In the genomic region with DNA sequence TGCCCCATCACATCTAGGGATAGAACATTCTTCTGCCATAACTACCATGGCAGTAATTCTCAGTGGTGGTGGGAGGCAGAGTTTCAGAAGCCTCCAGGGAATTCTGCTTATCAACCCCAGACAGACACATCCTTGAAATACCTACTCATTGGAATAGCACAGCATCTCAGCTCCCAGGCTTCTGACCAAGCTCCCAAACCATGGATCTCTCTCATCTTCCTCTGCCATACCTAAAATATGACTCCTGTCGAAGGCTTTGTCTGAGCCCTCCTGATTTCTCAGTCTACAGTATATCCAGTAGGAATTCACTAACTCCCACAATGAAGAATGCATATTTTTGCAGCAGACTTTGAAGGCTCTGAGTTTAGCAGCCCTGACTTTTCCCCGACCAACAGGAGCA, we compare ENCODE assay signal across 4 cellular contexts.
"Had no signal": no experiment of that assay in that cellular context is flagged by ENCODE, and none has a peak within 500 bp of the region (broad histone marks: within the 10 kb centered on the region; RNA-seq: fewer than 3 reads in every experiment).

No MANE protein-coding gene starts in this region.

- H3K9me3 Mint-ChIP-seq: H9 had no signal

- H3K4me3 Mint-ChIP-seq: GM23338, H9 had no signal

- DNase-seq: H9, HCEC 1CT, IMR-90 had no signal

- H2AFZ ChIP-seq: GM23338 had no signal

- H3K27ac Mint-ChIP-seq: GM23338, H9 had no signal

- H3K4me2 ChIP-seq: GM23338 had no signal

- H3K4me1 Mint-ChIP-seq: GM23338, H9 had no signal

- H3K4me3 ChIP-seq: GM23338 had no signal
